Comparison of ENCODE assay signal across 1 cellular context in genomic region chr20:625360-625932, GRCh38.
TF ChIP-seq lines count a peak whose summit lies in the region.

No MANE protein-coding gene starts in this region.

TF ChIP-seq in K562, 482 proteins besides CTCF, POLR2A, EP300 and RAD21 (continues in another document):
- TF ChIP-seq TRIM28 (IDR thresholded peaks at IDR 0.05) (0 out of 2 replicates have a peak, but pooled peaks have one; percentile 47), GATA2 (CRISPR knock-in tag; IDR thresholded peaks at IDR 0.05) (0 out of 2 replicates have a peak, but pooled peaks have one; percentile 21), LCOR (CRISPR knock-in tag; IDR thresholded peaks at IDR 0.05) (peak; percentile 70; the same call in 1 of the 2 replicates), MTA3 (IDR thresholded peaks at IDR 0.05; ENCODE audit: borderline replicate concordance) (peak; percentile 18; the same call in 1 of the 2 replicates), ZNF644 (tag; IDR thresholded peaks at IDR 0.05; ENCODE audit: low read depth) (0 out of 2 replicates have a peak, but pooled peaks have one; percentile 54), CREB3L1 (IDR thresholded peaks at IDR 0.05; ENCODE audit: borderline replicate concordance, low read depth) (peak; percentile 69; the same call in 1 of the 2 replicates), SPI1 (IDR thresholded peaks at IDR 0.05; ENCODE audit: borderline replicate concordance, low read depth, low read length) (peak; percentile 84), TCF3 (CRISPR knock-in tag; IDR thresholded peaks at IDR 0.05) (0 out of 2 replicates have a peak, but pooled peaks have one; percentile 15), ATF7 (IDR thresholded peaks at IDR 0.05) (peak; percentile 19; the same call in 1 of the 2 replicates), ZNF436 (CRISPR knock-in tag; IDR thresholded peaks at IDR 0.05) (no peak), HMBOX1 (IDR thresholded peaks at IDR 0.05) (peak; percentile 42; the same call in 1 of the 2 replicates), ZNF766 (CRISPR knock-in tag; conservative IDR thresholded peaks at IDR 0.05) (peak; percentile 88), CTBP1 (IDR thresholded peaks at IDR 0.05; ENCODE audit: borderline replicate concordance) (peak; percentile 54; the same call in 1 of the 2 replicates), HBP1 (CRISPR knock-in tag; IDR thresholded peaks at IDR 0.05) (no peak), GABPB1 (CRISPR knock-in tag; IDR thresholded peaks at IDR 0.05) (0 out of 2 replicates have a peak, but pooled peaks have one; percentile 15), EP400 (IDR thresholded peaks at IDR 0.05) (peak; percentile 23; the same call in 1 of the 2 replicates), ZNF316 (IDR thresholded peaks at IDR 0.05) (peak; percentile 71), C11orf30 (IDR thresholded peaks at IDR 0.05; ENCODE audit: low read depth) (peak; percentile 72; the same call in 1 of the 2 replicates), GTF2E2 (tag; IDR thresholded peaks at IDR 0.05) (0 out of 2 replicates have a peak, but pooled peaks have one; percentile 21), ZNF561 (CRISPR knock-in tag; conservative IDR thresholded peaks at IDR 0.05) (no peak), TFAP4 (CRISPR knock-in tag; IDR thresholded peaks at IDR 0.05; ENCODE audit: borderline replicate concordance) (peak; percentile 73), SMARCE1 (IDR thresholded peaks at IDR 0.05) (peak; percentile 63; the same call in 1 of the 2 replicates), HES1 (IDR thresholded peaks at IDR 0.05; ENCODE audit: low read depth) (0 out of 2 replicates have a peak, but pooled peaks have one; percentile 23), GTF2A2 (tag; IDR thresholded peaks at IDR 0.05) (no peak), ZKSCAN8 (CRISPR knock-in tag; IDR thresholded peaks at IDR 0.05) (0 out of 2 replicates have a peak, but pooled peaks have one; percentile 32), THAP7 (CRISPR knock-in tag; IDR thresholded peaks at IDR 0.05) (no peak), ETV6 (IDR thresholded peaks at IDR 0.05; ENCODE audit: borderline replicate concordance in 1 of 2, low read depth in 2 of 2, low read length in 1 of 2) (0 out of 4 replicates have a peak, but pooled peaks of 1 of the 2 experiments have one; percentile 24), ETV6 (CRISPR knock-in tag; IDR thresholded peaks at IDR 0.05; ENCODE audit: borderline replicate concordance) (no peak), ZNF277 (CRISPR knock-in tag; IDR thresholded peaks at IDR 0.05; ENCODE audit: borderline replicate concordance) (no peak), ZFX (CRISPR knock-in tag; IDR thresholded peaks at IDR 0.05) (peak; percentile 45; the same call in 1 of the 2 replicates), HIVEP1 (CRISPR knock-in tag; IDR thresholded peaks at IDR 0.05) (no peak), ZNF280A (IDR thresholded peaks at IDR 0.05; ENCODE audit: low read depth, partially characterized antibody) (no peak), MYC (IDR thresholded peaks at IDR 0.05; ENCODE audit: low read depth, low read length) (0 out of 2 replicates have a peak, but pooled peaks have one; percentile 8), MYC (CRISPR knock-in tag; IDR thresholded peaks at IDR 0.05; ENCODE audit: borderline replicate concordance, low read depth) (no peak), RREB1 (CRISPR knock-in tag; IDR thresholded peaks at IDR 0.05) (no peak), HDAC3 (IDR thresholded peaks at IDR 0.05; ENCODE audit: borderline replicate concordance, partially characterized antibody) (peak; percentile 20), BACH1 (tag; IDR thresholded peaks at IDR 0.05) (no peak), TEAD1 (CRISPR knock-in tag; IDR thresholded peaks at IDR 0.05) (0 out of 4 replicates have a peak, but pooled peaks of 1 of the 2 experiments have one; percentile 33), MAFF (IDR thresholded peaks at IDR 0.05; ENCODE audit: low read length) (peak; percentile 58; the same call in 1 of the 2 replicates), SOX6 (IDR thresholded peaks at IDR 0.05) (peak; percentile 91), MAFG (tag; conservative IDR thresholded peaks at IDR 0.05) (peak; percentile 73), NELFE (IDR thresholded peaks at IDR 0.05; ENCODE audit: insufficient read depth, insufficient read length) (no peak), ZNF232 (CRISPR knock-in tag; IDR thresholded peaks at IDR 0.05) (no peak), PHTF2 (CRISPR knock-in tag; IDR thresholded peaks at IDR 0.05) (no peak), NFE2 (IDR thresholded peaks at IDR 0.05; ENCODE audit: low read depth) (peak; percentile 72), NR2C2 (CRISPR knock-in tag; IDR thresholded peaks at IDR 0.05) (no peak), NR2C2 (tag; IDR thresholded peaks at IDR 0.05) (0 out of 2 replicates have a peak, but pooled peaks have one; percentile 16), PKNOX1 (IDR thresholded peaks at IDR 0.05) (peak; percentile 94), ARID1B (IDR thresholded peaks at IDR 0.05) (0 out of 2 replicates have a peak, but pooled peaks have one; percentile 48), RCOR1 (IDR thresholded peaks at IDR 0.05; ENCODE audit: borderline replicate concordance in 1 of 2, low read depth in 2 of 2, low read length in 2 of 2) (peak in 1 of 2 experiments; percentile 13; a peak in 1 of 4 replicates), SUPT5H (IDR thresholded peaks at IDR 0.05) (no peak), JUN (IDR thresholded peaks at IDR 0.05; ENCODE audit: borderline replicate concordance, low read depth, low read length) (no peak), JUN (CRISPR knock-in tag; IDR thresholded peaks at IDR 0.05; ENCODE audit: borderline replicate concordance) (no peak)
